ENCODE assay signal across 12 cellular contexts in the genomic region with DNA sequence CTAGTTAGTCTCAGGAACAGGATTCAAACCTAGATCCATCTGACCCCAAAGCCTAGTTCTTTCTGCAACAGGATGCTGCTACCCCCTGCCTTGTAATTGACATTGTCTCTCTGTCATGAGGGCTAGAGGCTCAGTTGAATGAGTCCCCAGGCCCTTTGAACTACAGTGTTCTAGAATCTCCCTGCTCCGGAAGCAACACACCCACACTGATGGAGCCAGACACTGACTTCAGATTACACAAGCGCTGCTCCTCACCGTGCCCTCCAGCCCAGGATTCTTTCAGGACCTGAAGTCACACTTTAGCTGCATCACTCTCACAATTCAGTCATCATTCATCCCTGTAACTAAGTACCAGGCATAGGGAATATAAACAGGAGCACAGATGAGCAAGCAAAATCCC.
A peak's percentile ranks its signal among the peaks of the same experiment; 100 is the strongest.
DNase-seq lines count a peak whose midpoint lies in the region; ATAC-seq and TF ChIP-seq lines count a peak whose summit lies in the region.
"Had no signal": no experiment of that assay in that cellular context is flagged by ENCODE, and none has a peak within 500 bp of the region (broad histone marks: within the 10 kb centered on the region; RNA-seq: fewer than 3 reads in every experiment).

No MANE protein-coding gene starts in this region.

- peak; percentile 55 for ATAC-seq in activated CD4-positive, alpha-beta T cell treated with anti-CD3 and anti-CD28 coated beads for 36 hours
- ATAC-seq in heart left ventricle (peak in 3 of 4 donors; percentile 65 to 73 (median 69)), GM18519 (IDR thresholded peaks at IDR 0.05; ENCODE audit: low FRiP score, unreplicated experiment) (no peak)
- ATAC-seq: pancreas had no signal

- intact Hi-C loops in activated CD4-positive, alpha-beta T cell treated with anti-CD3 and anti-CD28 coated beads for 36 hours (cut with DNase I, micrococcal nuclease), result no loop called here
- intact Hi-C loops in activated T-helper 1 cell treated with anti-CD3 and anti-CD28 coated beads, Interleukin-12 subunit alpha, Interleukin-12 subunit beta, Interleukin-2, Interleukin-4 antibody, amounts not matched to agents 30 ng/mL and 10 ng/mL and 1 ng/mL, durations not matched to agents 14 hours and 24 hours and 36 hours (cut with micrococcal nuclease), result no loop called here
- intact Hi-C loops in heart left ventricle (cut with DNase I), result loop anchor here in 1 of 10 donors (10.0 kb wide), 1 partner anchor 163 kb away; no protein-coding TSS in a partner anchor

- H3K27ac ChIP-seq in heart left ventricle (peak overlapping the region in 2 of 12 donors; percentile 0 to 17), suprapubic skin (no peak overlapping the region)
- H3K27ac ChIP-seq: pancreas, vagina had no signal

- no peak overlapping the region for H3K27ac Mint-ChIP-seq in activated CD4-positive, alpha-beta T cell treated with anti-CD3 and anti-CD28 coated beads for 36 hours
- H3K27ac Mint-ChIP-seq in activated CD4-positive, alpha-beta T cell treated with anti-CD3 and anti-CD28 coated beads, Interleukin-2, amount 10 ng/mL, durations not matched to agents 7 days and 5 days, result no peak overlapping the region
- H3K27ac Mint-ChIP-seq in activated T-helper 1 cell treated with anti-CD3 and anti-CD28 coated beads, Interleukin-12 subunit alpha, Interleukin-12 subunit beta, Interleukin-2, Interleukin-4 antibody, amounts not matched to agents 30 ng/mL and 10 ng/mL and 1 ng/mL, durations not matched to agents 14 hours and 24 hours and 36 hours, result peak overlapping the region; percentile 7

- no peaks in the 10 kb centered on the region for H3K9me3 Mint-ChIP-seq in activated CD4-positive, alpha-beta T cell treated with anti-CD3 and anti-CD28 coated beads for 36 hours (ENCODE audit: low read depth)
- H3K9me3 Mint-ChIP-seq in activated CD4-positive, alpha-beta T cell treated with anti-CD3 and anti-CD28 coated beads, Interleukin-2, amount 10 ng/mL, durations not matched to agents 7 days and 5 days, result no peaks in the 10 kb centered on the region
- H3K9me3 Mint-ChIP-seq in activated T-helper 1 cell treated with anti-CD3 and anti-CD28 coated beads, Interleukin-12 subunit alpha, Interleukin-12 subunit beta, Interleukin-2, Interleukin-4 antibody, amounts not matched to agents 30 ng/mL and 10 ng/mL and 1 ng/mL, durations not matched to agents 14 hours and 24 hours and 36 hours, result no peaks in the 10 kb centered on the region

- H3K9me3 ChIP-seq in heart left ventricle (no peaks in the 10 kb centered on the region), suprapubic skin (no peaks in the 10 kb centered on the region)
- H3K9me3 ChIP-seq: pancreas, vagina had no signal

- H3K36me3 ChIP-seq in heart left ventricle (no peaks in the 10 kb centered on the region), suprapubic skin (no peaks in the 10 kb centered on the region)
- H3K36me3 ChIP-seq: pancreas, vagina had no signal

- CTCF ChIA-PET in activated CD4-positive, alpha-beta T cell treated with anti-CD3 and anti-CD28 coated beads for 36 hours (lab: Charles Lee), result interaction anchor here (0.5 kb wide), 1 partner anchor 652 kb away, joined by 4 read pairs; no protein-coding TSS in a partner anchor
- CTCF ChIA-PET in activated CD4-positive, alpha-beta T cell treated with anti-CD3 and anti-CD28 coated beads, Interleukin-2, amount 10 ng/mL, durations not matched to agents 7 days and 5 days (lab: Charles Lee), result interaction anchor here (1.2 kb wide), 1 partner anchor 36 kb away, joined by 4 read pairs; no protein-coding TSS in a partner anchor

- no peaks in the 10 kb centered on the region for H3K27me3 Mint-ChIP-seq in activated CD4-positive, alpha-beta T cell treated with anti-CD3 and anti-CD28 coated beads for 36 hours
- H3K27me3 Mint-ChIP-seq in activated CD4-positive, alpha-beta T cell treated with anti-CD3 and anti-CD28 coated beads, Interleukin-2, amount 10 ng/mL, durations not matched to agents 7 days and 5 days, result no peaks in the 10 kb centered on the region
- no peaks in the 10 kb centered on the region for H3K27me3 Mint-ChIP-seq in activated T-helper 1 cell treated with anti-CD3 and anti-CD28 coated beads, Interleukin-12 subunit alpha, Interleukin-12 subunit beta, Interleukin-2, Interleukin-4 antibody, amounts not matched to agents 30 ng/mL and 10 ng/mL and 1 ng/mL, durations not matched to agents 14 hours and 24 hours and 36 hours (ENCODE audit: insufficient read depth)

- peaks cover 7% of the 10 kb centered on the region for H3K36me3 Mint-ChIP-seq in activated CD4-positive, alpha-beta T cell treated with anti-CD3 and anti-CD28 coated beads for 36 hours (ENCODE audit: low read depth)
- H3K36me3 Mint-ChIP-seq in activated CD4-positive, alpha-beta T cell treated with anti-CD3 and anti-CD28 coated beads, Interleukin-2, amount 10 ng/mL, durations not matched to agents 7 days and 5 days (ENCODE audit: low read depth), result peaks cover 2% of the 10 kb centered on the region
- H3K36me3 Mint-ChIP-seq in activated T-helper 1 cell treated with anti-CD3 and anti-CD28 coated beads, Interleukin-12 subunit alpha, Interleukin-12 subunit beta, Interleukin-2, Interleukin-4 antibody, amounts not matched to agents 30 ng/mL and 10 ng/mL and 1 ng/mL, durations not matched to agents 14 hours and 24 hours and 36 hours (ENCODE audit: low read depth), result peaks cover 16% of the 10 kb centered on the region

- 40 to 67% (median 60%) methylated on average over 3 of the region's 3 CpGs for WGBS in heart left ventricle, 4 donors
- WGBS in suprapubic skin, result 32% methylated on average over 3 of the region's 3 CpGs

- TF ChIP-seq POLR2A in heart left ventricle (IDR thresholded peaks at IDR 0.05) (no peak), suprapubic skin (IDR thresholded peaks at IDR 0.05) (no peak)

- H3K27me3 ChIP-seq in heart left ventricle (no peaks in the 10 kb centered on the region), suprapubic skin (no peaks in the 10 kb centered on the region)
- H3K27me3 ChIP-seq: pancreas, vagina had no signal

- no peak overlapping the region for H3K4me3 Mint-ChIP-seq in activated CD4-positive, alpha-beta T cell treated with anti-CD3 and anti-CD28 coated beads for 36 hours
- H3K4me3 Mint-ChIP-seq in activated CD4-positive, alpha-beta T cell treated with anti-CD3 and anti-CD28 coated beads, Interleukin-2, amount 10 ng/mL, durations not matched to agents 7 days and 5 days, result no peak overlapping the region
- no peak overlapping the region for H3K4me3 Mint-ChIP-seq in activated T-helper 1 cell treated with anti-CD3 and anti-CD28 coated beads, Interleukin-12 subunit alpha, Interleukin-12 subunit beta, Interleukin-2, Interleukin-4 antibody, amounts not matched to agents 30 ng/mL and 10 ng/mL and 1 ng/mL, durations not matched to agents 14 hours and 24 hours and 36 hours

- H3K4me3 ChIP-seq in heart left ventricle (no peak overlapping the region), suprapubic skin (no peak overlapping the region)
- H3K4me3 ChIP-seq: pancreas, vagina had no signal

- no peak for TF ChIP-seq CTCF in heart left ventricle (IDR thresholded peaks at IDR 0.05)
- no peak for TF ChIP-seq CTCF in suprapubic skin (IDR thresholded peaks at IDR 0.05)

- DNase-seq in activated CD4-positive, alpha-beta T cell treated with anti-CD3 and anti-CD28 coated beads for 36 hours, result peak; percentile 57
- DNase-seq in activated CD4-positive, alpha-beta T cell treated with anti-CD3 and anti-CD28 coated beads, Interleukin-2, amount 10 ng/mL, durations not matched to agents 7 days and 5 days, result no peak
- no peak for DNase-seq in activated T-helper 1 cell treated with anti-CD3 and anti-CD28 coated beads, Interleukin-12 subunit alpha, Interleukin-12 subunit beta, Interleukin-2, Interleukin-4 antibody, amounts not matched to agents 30 ng/mL and 10 ng/mL and 1 ng/mL, durations not matched to agents 14 hours and 24 hours and 36 hours (ENCODE audit: low spot score)
- DNase-seq in heart left ventricle (no peak), epidermal melanocyte (ENCODE audit: insufficient read length, low spot score) (no peak), suprapubic skin (ENCODE audit: low spot score in 2 of 2) (no peak)
- DNase-seq in stimulated activated CD4-positive, alpha-beta T cell treated with anti-CD3 and anti-CD28 coated beads, Interleukin-4, amount 100 ng/mL, for 24 hours, result peak; percentile 28
- DNase-seq: foreskin fibroblast, NCI-H2171 treated with DMSO at 0.1 percent for 48 hours, pancreas had no signal

- POLR2A ChIA-PET in activated CD4-positive, alpha-beta T cell treated with anti-CD3 and anti-CD28 coated beads for 36 hours (lab: Charles Lee), result no interaction called here
- POLR2A ChIA-PET in activated CD4-positive, alpha-beta T cell treated with anti-CD3 and anti-CD28 coated beads, Interleukin-2, amount 10 ng/mL, durations not matched to agents 7 days and 5 days (lab: Charles Lee), result no interaction called here

- no peak for TF ChIP-seq EP300 in suprapubic skin (IDR thresholded peaks at IDR 0.05)

- H3K4me1 ChIP-seq in heart left ventricle (peaks cover 0 to 63% (median 24%) of the 10 kb centered on the region in 12 donors), suprapubic skin (peaks cover 17% of the 10 kb centered on the region)

- H3K4me1 Mint-ChIP-seq in activated CD4-positive, alpha-beta T cell treated with anti-CD3 and anti-CD28 coated beads for 36 hours, result peaks cover 64% of the 10 kb centered on the region
- H3K4me1 Mint-ChIP-seq in activated CD4-positive, alpha-beta T cell treated with anti-CD3 and anti-CD28 coated beads, Interleukin-2, amount 10 ng/mL, durations not matched to agents 7 days and 5 days, result peaks cover 40% of the 10 kb centered on the region
- H3K4me1 Mint-ChIP-seq in activated T-helper 1 cell treated with anti-CD3 and anti-CD28 coated beads, Interleukin-12 subunit alpha, Interleukin-12 subunit beta, Interleukin-2, Interleukin-4 antibody, amounts not matched to agents 30 ng/mL and 10 ng/mL and 1 ng/mL, durations not matched to agents 14 hours and 24 hours and 36 hours (ENCODE audit: low read depth), result peaks cover 61% of the 10 kb centered on the region

Comparison
In these comparisons a context has a peak if more than half of its experiments do, and no peak if none do; other contexts are left out.
1. DNase-seq: peak in activated CD4-positive, alpha-beta T cell treated with anti-CD3 and anti-CD28 coated beads for 36 hours (single experiment) and stimulated activated CD4-positive, alpha-beta T cell treated with anti-CD3 and anti-CD28 coated beads, Interleukin-4, amount 100 ng/mL, for 24 hours (single experiment); none in activated CD4-positive, alpha-beta T cell treated with anti-CD3 and anti-CD28 coated beads, Interleukin-2, amount 10 ng/mL, durations not matched to agents 7 days and 5 days (single experiment), activated T-helper 1 cell treated with anti-CD3 and anti-CD28 coated beads, Interleukin-12 subunit alpha, Interleukin-12 subunit beta, Interleukin-2, Interleukin-4 antibody, amounts not matched to agents 30 ng/mL and 10 ng/mL and 1 ng/mL, durations not matched to agents 14 hours and 24 hours and 36 hours (single experiment), heart left ventricle (0 of 5), epidermal melanocyte (single experiment) and suprapubic skin (0 of 2).